18 cellular contexts compared by ENCODE assay signal in genomic region chr10:71357792-71358265, GRCh38. TPM values are rescaled to one million over a fixed set of nuclear protein-coding genes. Genes with fewer than 3 reads are reported as not detected.
DNase-seq lines count a peak whose midpoint lies in the region; TF ChIP-seq lines count a peak whose summit lies in the region.
"Had no signal": no experiment of that assay in that cellular context is flagged by ENCODE, and none has a peak within 500 bp of the region (broad histone marks: within the 10 kb centered on the region; RNA-seq: fewer than 3 reads in every experiment).

No MANE protein-coding gene starts in this region.

- DNase-seq in ELF-1 (ENCODE audit: low read depth, low spot score) (peak; percentile 43), SK-N-SH (peak; percentile 82), fibroblast of villous mesenchyme (ENCODE audit: low read depth) (peak; percentile 75), osteoblast (ENCODE audit: insufficient read length, low spot score, missing footprints) (peak; percentile 91), ACHN (no peak), GM10248 (ENCODE audit: extremely low spot score) (no peak), type B pancreatic cell (ENCODE audit: extremely low spot score, unreplicated experiment) (no peak)
- no peak for DNase-seq in central memory CD4-positive, alpha-beta T cell
- DNase-seq: activated CD4-positive, alpha-beta T cell treated with anti-CD3 and anti-CD28 coated beads for 36 hours; activated gamma-delta T cell treated with Interleukin-2 at 50 U/mL for 16 hours; aorta; DND-41; Karpas-422; NCI-H1436 treated with DMSO at 0.1 percent for 48 hours; occipital lobe; SIG-M5; tibial artery had no signal

- H3K27me3 ChIP-seq in SK-N-SH (ENCODE audit: insufficient read depth) = no peaks in the 10 kb centered on the region
- no peaks in the 10 kb centered on the region for H3K27me3 ChIP-seq in osteoblast (ENCODE audit: insufficient read depth, low read length)
- H3K27me3 ChIP-seq: BLaER1 treated with 17β-estradiol and CSF1 and Interleukin-3, amounts not matched to agents 10 nM and 100 nM; tibial artery had no signal

- H3K27me3 Mint-ChIP-seq in type B pancreatic cell = no peaks in the 10 kb centered on the region
- H3K27me3 Mint-ChIP-seq: activated CD4-positive, alpha-beta T cell treated with anti-CD3 and anti-CD28 coated beads for 36 hours had no signal

- peaks cover 18% of the 10 kb centered on the region for H3K36me3 Mint-ChIP-seq in type B pancreatic cell

- WGBS in SK-N-SH (ENCODE audit: low lambda C conversion rate) = 72% methylated on average over 7 of the region's 7 CpGs

- TF ChIP-seq CTCF in SK-N-SH (IDR thresholded peaks at IDR 0.05) (no peak), fibroblast of villous mesenchyme (IDR thresholded peaks at IDR 0.05; ENCODE audit: insufficient read depth, low read depth, low read length) (no peak), osteoblast (IDR thresholded peaks at IDR 0.05; ENCODE audit: extremely low read depth, low read depth, low read length) (no peak), GM10248 (IDR thresholded peaks at IDR 0.05; ENCODE audit: control extremely low read depth, extremely low read depth, low read depth, missing control alignments) (no peak), type B pancreatic cell (conservative IDR thresholded peaks at IDR 0.05) (no peak)

- H3K4me2 ChIP-seq in SK-N-SH (no peak overlapping the region), osteoblast (ENCODE audit: insufficient read depth, low read length) (no peak overlapping the region)

- no peak for TF ChIP-seq EP300 in SK-N-SH (IDR thresholded peaks at IDR 0.05; ENCODE audit: borderline replicate concordance in 1 of 2, low read depth in 1 of 2, low read length in 1 of 2)

- CTCF ChIA-PET in SK-N-SH (lab: Yijun Ruan, JAX) = interaction anchor here (0.6 to 1.8 kb wide), 10 partner anchors 10 to 350 kb away, joined by 3 to 12 read pairs (median 4); partner anchors contain the start of gene SLC29A3
- CTCF ChIA-PET in GM10248 (lab: Yijun Ruan, JAX) = interaction anchor here (0.9 to 4.6 kb wide), 5 partner anchors 9 to 27 kb away, joined by 3 to 24 read pairs (median 11); no protein-coding TSS in a partner anchor

- no peaks in the 10 kb centered on the region for H3K9me3 Mint-ChIP-seq in type B pancreatic cell

- H3K4me1 Mint-ChIP-seq in type B pancreatic cell (ENCODE audit: unreplicated experiment) = peaks cover 9% of the 10 kb centered on the region
- H3K4me1 Mint-ChIP-seq: activated CD4-positive, alpha-beta T cell treated with anti-CD3 and anti-CD28 coated beads for 36 hours had no signal

- no peak for TF ChIP-seq RAD21 in SK-N-SH (IDR thresholded peaks at IDR 0.05; ENCODE audit: low read length)

- no peaks in the 10 kb centered on the region for H3F3A ChIP-seq in SK-N-SH (replicated peaks; ENCODE audit: insufficient read depth)

- H3K27ac Mint-ChIP-seq in type B pancreatic cell = no peak overlapping the region
- H3K27ac Mint-ChIP-seq: activated CD4-positive, alpha-beta T cell treated with anti-CD3 and anti-CD28 coated beads for 36 hours had no signal

- H3K4me3 Mint-ChIP-seq in type B pancreatic cell = no peak overlapping the region
- H3K4me3 Mint-ChIP-seq: activated CD4-positive, alpha-beta T cell treated with anti-CD3 and anti-CD28 coated beads for 36 hours had no signal

- H3K4me3 ChIP-seq in SK-N-SH (ENCODE audit: low read depth in 2 of 2, low read length in 1 of 2) (no peak overlapping the region), fibroblast of villous mesenchyme (ENCODE audit: low read depth, low read length) (no peak overlapping the region), osteoblast (ENCODE audit: insufficient read depth, low read length) (no peak overlapping the region)
- H3K4me3 ChIP-seq: BLaER1 treated with 17β-estradiol and CSF1 and Interleukin-3, amounts not matched to agents 10 nM and 100 nM; tibial artery had no signal

- H3K79me2 ChIP-seq in SK-N-SH (ENCODE audit: insufficient read depth) (no peaks in the 10 kb centered on the region), osteoblast (ENCODE audit: insufficient read depth, low read length) (no peaks in the 10 kb centered on the region)

- H2AFZ ChIP-seq in SK-N-SH (ENCODE audit: low read depth) (no peak overlapping the region), osteoblast (ENCODE audit: low read length) (no peak overlapping the region)

- in situ Hi-C loops in ACHN (cut with HindIII; ENCODE audit: low pct_ligation_motif_present, low pct_unique_long_range_greater_than_20kb, low sequenced_read_pairs) = no loop called here

- no peaks in the 10 kb centered on the region for H3K9me2 ChIP-seq in SK-N-SH

- H4K20me1 ChIP-seq in SK-N-SH (ENCODE audit: insufficient read depth) (no peaks in the 10 kb centered on the region), osteoblast (ENCODE audit: insufficient read depth, low read length) (no peaks in the 10 kb centered on the region)

- no peak overlapping the region for H3K9ac ChIP-seq in SK-N-SH

- POLR2A ChIA-PET in SK-N-SH (lab: Yijun Ruan, JAX) (interaction anchor here (1.0 to 1.5 kb wide), 3 partner anchors 14 to 36 kb away, joined by 3 to 8 read pairs (median 4); no protein-coding TSS in a partner anchor), GM10248 (lab: Yijun Ruan, JAX) (no interaction called here)

- H3K4me1 ChIP-seq in SK-N-SH (ENCODE audit: control insufficient read depth in 1 of 2, insufficient read depth in 2 of 2, low read depth in 1 of 2, low read length in 1 of 2) = peaks cover 0 to 10% of the 10 kb centered on the region in 2 experiments; a peak in 1 of 4 replicates
- peaks cover 6% of the 10 kb centered on the region for H3K4me1 ChIP-seq in osteoblast (ENCODE audit: insufficient read depth, low read length)
- H3K4me1 ChIP-seq: tibial artery had no signal

- H3K9me3 ChIP-seq in SK-N-SH (no peaks in the 10 kb centered on the region), osteoblast (ENCODE audit: low read depth, low read length) (no peaks in the 10 kb centered on the region)
- H3K9me3 ChIP-seq: BLaER1 treated with 17β-estradiol and CSF1 and Interleukin-3, amounts not matched to agents 10 nM and 100 nM; tibial artery had no signal

- H3K27ac ChIP-seq in SK-N-SH (ENCODE audit: low read depth in 2 of 2, low read length in 1 of 2) (peak overlapping the region in 1 of 2 experiments; percentile 59; a peak in 2 of 4 replicates), osteoblast (ENCODE audit: low read depth, low read length) (no peak overlapping the region)
- H3K27ac ChIP-seq: tibial artery had no signal

- no peaks in the 10 kb centered on the region for H3K36me3 ChIP-seq in SK-N-SH (replicated peaks in 1 of 2; ENCODE audit: control insufficient read depth in 1 of 2, insufficient read depth in 2 of 2, low read length in 1 of 2)
- H3K36me3 ChIP-seq in osteoblast (ENCODE audit: insufficient read depth, low read length) = no peaks in the 10 kb centered on the region

TF ChIP-seq in SK-N-SH, 30 proteins besides CTCF, POLR2A, EP300 and RAD21:
- TF ChIP-seq POLR2AphosphoS5 (IDR thresholded peaks at IDR 0.05; ENCODE audit: low read depth, low read length) (no peak), ELF1 (IDR thresholded peaks at IDR 0.05) (no peak), MXI1 (IDR thresholded peaks at IDR 0.05; ENCODE audit: low read depth, low read length) (peak; percentile 36; the same call in 1 of the 2 replicates), REST (IDR thresholded peaks at IDR 0.05; ENCODE audit: low read depth, low read length) (no peak), NRF1 (IDR thresholded peaks at IDR 0.05; ENCODE audit: low read depth, low read length) (no peak), YY1 (IDR thresholded peaks at IDR 0.05; ENCODE audit: low read depth) (no peak), JUND (IDR thresholded peaks at IDR 0.05) (no peak), TCF12 (IDR thresholded peaks at IDR 0.05) (no peak), SIN3A (IDR thresholded peaks at IDR 0.05; ENCODE audit: borderline replicate concordance, low read depth, low read length) (no peak), GABPA (IDR thresholded peaks at IDR 0.05; ENCODE audit: low read depth) (no peak), GATA2 (CRISPR knock-in tag; IDR thresholded peaks at IDR 0.05) (peak; percentile 43; the same call in 1 of the 2 replicates)

RNA-seq across cellular contexts. Expression of gene SLC29A3, which starts 38.8 kb away (rescaled TPM):
- 3.8 and 4.6 TPM in 2 replicates for polyA plus RNA-seq in SK-N-SH (2012; rRNA removed)
- polyA plus RNA-seq in SK-N-SH (2012; cell fraction: cytosol; rRNA removed) = 2.2 and 3.1 TPM in 2 replicates
- 3.6 and 4.6 TPM in 2 replicates for polyA plus RNA-seq in SK-N-SH (2012; cell fraction: nucleus; rRNA removed)
- 1.6 and 2.2 TPM in 2 replicates for total RNA-seq in fibroblast of villous mesenchyme
- 2.5 and 3.8 TPM in 2 replicates for total RNA-seq in osteoblast
- 8.8 and 11.1 TPM in 2 replicates for total RNA-seq in type B pancreatic cell (ENCODE audit: low replicate concordance)

RNA-seq across cellular contexts. Expression of gene CDH23, which starts 38.9 kb away (rescaled TPM):
- polyA plus RNA-seq in SK-N-SH (2012; rRNA removed) = 0.03 and 0.18 TPM in 2 replicates
- 0.03 and 0.05 TPM in 2 replicates for polyA plus RNA-seq in SK-N-SH (2012; cell fraction: cytosol; rRNA removed)
- 0.04 and 0.12 TPM in 2 replicates for polyA plus RNA-seq in SK-N-SH (2012; cell fraction: nucleus; rRNA removed)
- under 0.01 TPM in 2 replicates for total RNA-seq in fibroblast of villous mesenchyme
- total RNA-seq in osteoblast = under 0.01 and 0.36 TPM in 2 replicates
- 7.4 and 9.4 TPM in 2 replicates for total RNA-seq in type B pancreatic cell (ENCODE audit: low replicate concordance)

Comparison
In these comparisons a context has a peak if more than half of its experiments do, and no peak if none do; other contexts are left out.
1. DNase-seq: peak in ELF-1 (single experiment), SK-N-SH (single experiment), fibroblast of villous mesenchyme (single experiment) and osteoblast (single experiment); none in ACHN (single experiment), GM10248 (single experiment), central memory CD4-positive, alpha-beta T cell (single experiment) and type B pancreatic cell (single experiment).